ENCODE assay signal across 10 cellular contexts in the genomic region with DNA sequence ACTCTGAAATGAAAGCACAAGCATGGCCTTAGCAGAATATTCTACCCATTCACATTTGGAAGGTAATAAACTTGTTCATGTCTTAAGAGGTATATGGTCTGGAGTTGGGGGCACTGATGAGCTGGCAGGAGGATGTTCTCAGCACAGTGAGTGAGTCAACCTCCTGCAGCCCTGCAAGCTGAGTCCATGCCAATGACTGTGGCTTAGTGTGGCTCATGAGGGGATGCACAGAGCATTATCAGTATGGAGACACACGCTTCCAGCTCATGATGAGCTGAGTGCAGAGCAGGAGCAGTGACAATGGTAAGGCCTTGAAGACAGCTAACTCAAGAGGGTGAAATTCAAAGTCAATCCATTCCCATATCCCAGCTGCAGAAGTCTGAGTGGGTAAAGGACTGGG.
DNase-seq lines count a peak whose midpoint lies in the region; TF ChIP-seq lines count a peak whose summit lies in the region.
"Had no signal": no experiment of that assay in that cellular context is flagged by ENCODE, and none has a peak within 500 bp of the region (broad histone marks: within the 10 kb centered on the region; RNA-seq: fewer than 3 reads in every experiment).

No MANE protein-coding gene starts in this region.

- no peak overlapping the region for H3K4me3 Mint-ChIP-seq in activated CD4-positive, alpha-beta memory T cell treated with anti-CD3 and anti-CD28 coated beads for 36 hours
- H3K4me3 Mint-ChIP-seq in activated CD4-positive, alpha-beta memory T cell treated with anti-CD3 and anti-CD28 coated beads, Interleukin-2, amount 10 ng/mL, durations not matched to agents 7 days and 5 days: no peak overlapping the region

- no CpG with 5 or more reads among the region's 1 CpG for WGBS in trophoblast cell (ENCODE audit: extremely low coverage, insufficient coverage, insufficient read length)

- H2BK12ac ChIP-seq in trophoblast cell (ENCODE audit: low read length): no peak overlapping the region

- no peaks in the 10 kb centered on the region for H3K27me3 Mint-ChIP-seq in activated CD4-positive, alpha-beta memory T cell treated with anti-CD3 and anti-CD28 coated beads for 36 hours
- H3K27me3 Mint-ChIP-seq in activated CD4-positive, alpha-beta memory T cell treated with anti-CD3 and anti-CD28 coated beads, Interleukin-2, amount 10 ng/mL, durations not matched to agents 7 days and 5 days: peaks cover 8% of the 10 kb centered on the region

- H3K27ac ChIP-seq in fibroblast of lung (ENCODE audit: insufficient read depth, low read length) (no peak overlapping the region), trophoblast cell (ENCODE audit: low read depth, low read length) (no peak overlapping the region)

- no peaks in the 10 kb centered on the region for H3K36me3 ChIP-seq in fibroblast of lung (ENCODE audit: control insufficient read depth, insufficient read depth, low read length)
- H3K36me3 ChIP-seq in trophoblast cell (ENCODE audit: control insufficient read depth in 1 of 2, insufficient read depth in 2 of 2, low read length in 2 of 2): no peaks in the 10 kb centered on the region

- intact Hi-C loops in activated CD4-positive, alpha-beta memory T cell treated with anti-CD3 and anti-CD28 coated beads for 36 hours (cut with micrococcal nuclease): no loop called here

- H3K9me3 Mint-ChIP-seq in activated CD4-positive, alpha-beta memory T cell treated with anti-CD3 and anti-CD28 coated beads for 36 hours: peaks cover 3% of the 10 kb centered on the region
- no peaks in the 10 kb centered on the region for H3K9me3 Mint-ChIP-seq in activated CD4-positive, alpha-beta memory T cell treated with anti-CD3 and anti-CD28 coated beads, Interleukin-2, amount 10 ng/mL, durations not matched to agents 7 days and 5 days

- H4K8ac ChIP-seq in trophoblast cell (ENCODE audit: low read depth, low read length): no peak overlapping the region

- H3K4me1 ChIP-seq in fibroblast of lung (ENCODE audit: control insufficient read depth, extremely low read depth, insufficient read depth, low read length) (peaks cover 14% of the 10 kb centered on the region), trophoblast cell (ENCODE audit: control insufficient read depth in 1 of 2, insufficient read depth in 2 of 2, low read length in 2 of 2) (peaks cover 4 to 6% of the 10 kb centered on the region in 2 experiments)

- no peak overlapping the region for H2BK5ac ChIP-seq in trophoblast cell (ENCODE audit: low read depth, low read length, poor library complexity)

- CTCF ChIA-PET in activated CD4-positive, alpha-beta memory T cell treated with anti-CD3 and anti-CD28 coated beads for 36 hours (lab: Charles Lee): interaction anchor here (0.7 to 1.4 kb wide), 2 partner anchors 189 to 254 kb away, joined by 3 read pairs; no protein-coding TSS in a partner anchor
- CTCF ChIA-PET in activated CD4-positive, alpha-beta memory T cell treated with anti-CD3 and anti-CD28 coated beads, Interleukin-2, amount 10 ng/mL, durations not matched to agents 7 days and 5 days (lab: Charles Lee): interaction anchor here (0.5 kb wide), 1 partner anchor 71 kb away, joined by 3 read pairs; no protein-coding TSS in a partner anchor

- no peaks in the 10 kb centered on the region for H4K20me1 ChIP-seq in fibroblast of lung (ENCODE audit: control insufficient read depth, extremely low read depth, insufficient read depth, low read length)

- H3K27me3 ChIP-seq in fibroblast of lung (ENCODE audit: control insufficient read depth, insufficient read depth, low read length) (no peaks in the 10 kb centered on the region), trophoblast cell (ENCODE audit: insufficient read depth, low read length) (no peaks in the 10 kb centered on the region)

- no peaks in the 10 kb centered on the region for H3K9me3 ChIP-seq in fibroblast of lung (ENCODE audit: control insufficient read depth, insufficient read depth, low read depth, low read length)
- H3K9me3 ChIP-seq in trophoblast cell (ENCODE audit: insufficient read depth, low read depth, low read length): no peaks in the 10 kb centered on the region
- H3K9me3 ChIP-seq: mucosa of descending colon had no signal

- H3K4ac ChIP-seq in trophoblast cell (ENCODE audit: low read depth, low read length): no peak overlapping the region

- H3K18ac ChIP-seq in trophoblast cell (ENCODE audit: low read length): no peak overlapping the region

- H3K23ac ChIP-seq in trophoblast cell (ENCODE audit: low read length): no peak overlapping the region

- no peak overlapping the region for H3K4me2 ChIP-seq in fibroblast of lung (ENCODE audit: extremely low read depth, insufficient read depth, low read length)
- H3K4me2 ChIP-seq in trophoblast cell (ENCODE audit: low read length): no peak overlapping the region

- POLR2A ChIA-PET in activated CD4-positive, alpha-beta memory T cell treated with anti-CD3 and anti-CD28 coated beads for 36 hours (lab: Charles Lee): no interaction called here
- POLR2A ChIA-PET in activated CD4-positive, alpha-beta memory T cell treated with anti-CD3 and anti-CD28 coated beads, Interleukin-2, amount 10 ng/mL, durations not matched to agents 7 days and 5 days (lab: Charles Lee): no interaction called here

- H4K12ac ChIP-seq in trophoblast cell (ENCODE audit: low read depth, low read length): no peak overlapping the region

- H2AK5ac ChIP-seq in trophoblast cell (ENCODE audit: low read length): no peak overlapping the region

- H4K91ac ChIP-seq in trophoblast cell (ENCODE audit: low read depth, low read length): no peak overlapping the region

- H3K4me1 Mint-ChIP-seq in activated CD4-positive, alpha-beta memory T cell treated with anti-CD3 and anti-CD28 coated beads for 36 hours (ENCODE audit: low read depth): peaks cover 23% of the 10 kb centered on the region
- H3K4me1 Mint-ChIP-seq in activated CD4-positive, alpha-beta memory T cell treated with anti-CD3 and anti-CD28 coated beads, Interleukin-2, amount 10 ng/mL, durations not matched to agents 7 days and 5 days: peaks cover 11% of the 10 kb centered on the region

- H3K4me3 ChIP-seq in fibroblast of lung (replicated peaks in 1 of 4; ENCODE audit: control extremely low read depth in 1 of 4, insufficient read depth in 1 of 4, low read depth in 3 of 4, low read length in 4 of 4): no peak overlapping the region
- no peak overlapping the region for H3K4me3 ChIP-seq in trophoblast cell (ENCODE audit: low read depth, low read length)
- H3K4me3 ChIP-seq: mucosa of descending colon had no signal

- no peak for TF ChIP-seq CTCF in fibroblast of lung (conservative IDR thresholded peaks at IDR 0.05 in 1 of 2, IDR thresholded peaks at IDR 0.05 in 1 of 2; ENCODE audit: low read depth in 1 of 2, low read length in 2 of 2)

- no peak overlapping the region for H3K14ac ChIP-seq in trophoblast cell (ENCODE audit: low read length)

- H2AFZ ChIP-seq in fibroblast of lung (ENCODE audit: low read length): no peak overlapping the region
- H2AFZ ChIP-seq in trophoblast cell (ENCODE audit: insufficient read depth, low read length, poor library complexity): no peak overlapping the region

- H3K27ac Mint-ChIP-seq in activated CD4-positive, alpha-beta memory T cell treated with anti-CD3 and anti-CD28 coated beads for 36 hours: no peak overlapping the region
- no peak overlapping the region for H3K27ac Mint-ChIP-seq in activated CD4-positive, alpha-beta memory T cell treated with anti-CD3 and anti-CD28 coated beads, Interleukin-2, amount 10 ng/mL, durations not matched to agents 7 days and 5 days

- no peaks in the 10 kb centered on the region for H3K36me3 Mint-ChIP-seq in activated CD4-positive, alpha-beta memory T cell treated with anti-CD3 and anti-CD28 coated beads for 36 hours
- H3K36me3 Mint-ChIP-seq in activated CD4-positive, alpha-beta memory T cell treated with anti-CD3 and anti-CD28 coated beads, Interleukin-2, amount 10 ng/mL, durations not matched to agents 7 days and 5 days (ENCODE audit: low read depth): no peaks in the 10 kb centered on the region

- H3K79me2 ChIP-seq in fibroblast of lung (ENCODE audit: control insufficient read depth, insufficient read depth, low read length) (no peaks in the 10 kb centered on the region), trophoblast cell (ENCODE audit: control insufficient read depth, insufficient read depth, low read length, poor library complexity) (no peaks in the 10 kb centered on the region)

- DNase-seq in activated CD4-positive, alpha-beta memory T cell treated with anti-CD3 and anti-CD28 coated beads for 36 hours: peak; percentile 41
- DNase-seq in activated CD4-positive, alpha-beta memory T cell treated with anti-CD3 and anti-CD28 coated beads, Interleukin-2, amount 10 ng/mL, durations not matched to agents 7 days and 5 days: no peak
- DNase-seq in RPMI7951 (ENCODE audit: low read depth) (peak; percentile 93), fibroblast of lung (ENCODE audit: low read depth in 2 of 2) (peak; percentile 70 to 93), trophoblast cell (no peak), NCI-H524 (lab: John Stamatoyannopoulos, UW) (no peak), dedifferentiated amniotic fluid mesenchymal stem cell (ENCODE audit: extremely low spot score) (no peak)
- DNase-seq in stimulated activated CD8-positive, alpha-beta memory T cell treated with anti-CD3 and anti-CD28 coated beads, Interleukin-4, amount 100 ng/mL, for 24 hours (ENCODE audit: low read depth): peak; percentile 5
- DNase-seq: AML-193, mucosa of descending colon had no signal

- H2BK120ac ChIP-seq in trophoblast cell (ENCODE audit: insufficient read depth, low read length, poor library complexity): no peak overlapping the region

- H3K79me1 ChIP-seq in trophoblast cell (ENCODE audit: low read length): no peaks in the 10 kb centered on the region

- no peak overlapping the region for H3K9ac ChIP-seq in fibroblast of lung (ENCODE audit: insufficient read depth, low read length)
- no peak overlapping the region for H3K9ac ChIP-seq in trophoblast cell (ENCODE audit: low read length)

Comparison
In these comparisons a context has a peak if more than half of its experiments do, and no peak if none do; other contexts are left out.
1. DNase-seq: peak in activated CD4-positive, alpha-beta memory T cell treated with anti-CD3 and anti-CD28 coated beads for 36 hours (single experiment), RPMI7951 (single experiment), fibroblast of lung (2 of 2) and stimulated activated CD8-positive, alpha-beta memory T cell treated with anti-CD3 and anti-CD28 coated beads, Interleukin-4, amount 100 ng/mL, for 24 hours (single experiment); none in activated CD4-positive, alpha-beta memory T cell treated with anti-CD3 and anti-CD28 coated beads, Interleukin-2, amount 10 ng/mL, durations not matched to agents 7 days and 5 days (single experiment), trophoblast cell (0 of 2), NCI-H524 (0 of 2) and dedifferentiated amniotic fluid mesenchymal stem cell (single experiment).